ENCODE assay signal across 10 cellular contexts in genomic region chr1:23561076-23561812, GRCh38. TPM values are rescaled to one million over a fixed set of nuclear protein-coding genes. Genes with fewer than 3 reads are reported as not detected.
A peak's percentile ranks its signal among the peaks of the same experiment; 100 is the strongest.
DNase-seq lines count a peak whose midpoint lies in the region; ATAC-seq and TF ChIP-seq lines count a peak whose summit lies in the region.
"Had no signal": no experiment of that assay in that cellular context is flagged by ENCODE, and none has a peak within 500 bp of the region (broad histone marks: within the 10 kb centered on the region; RNA-seq: fewer than 3 reads in every experiment).

No MANE protein-coding gene starts in this region.

- WGBS in mesendoderm (ENCODE audit: extremely low coverage, insufficient coverage, low lambda C conversion rate), result no CpG with 5 or more reads among the region's 6 CpGs

- no peak overlapping the region for H3K4me3 ChIP-seq in Karpas-422 (ENCODE audit: low read length)
- peak overlapping the region; percentile 6 for H3K4me3 ChIP-seq in astrocyte of the spinal cord (ENCODE audit: low read depth, low read length)
- H3K4me3 ChIP-seq in mesendoderm (ENCODE audit: low read length), result no peak overlapping the region
- H3K4me3 ChIP-seq in thoracic aorta, result peak overlapping the region; percentile 93
- H3K4me3 ChIP-seq in MM.1S (ENCODE audit: low read length), result no peak overlapping the region

- H3K9me3 ChIP-seq in Karpas-422 (ENCODE audit: low read length) (no peaks in the 10 kb centered on the region), thoracic aorta (no peaks in the 10 kb centered on the region), MM.1S (replicated peaks; ENCODE audit: insufficient read depth, low read length) (no peaks in the 10 kb centered on the region)

- H2AFZ ChIP-seq in Karpas-422 (ENCODE audit: low read length) (no peak overlapping the region), MM.1S (ENCODE audit: low read length) (no peak overlapping the region)

- H3K27me3 ChIP-seq in Karpas-422 (ENCODE audit: low read length), result no peaks in the 10 kb centered on the region
- H3K27me3 ChIP-seq in mesendoderm (ENCODE audit: insufficient read depth, low read length, poor library complexity), result no peaks in the 10 kb centered on the region
- H3K27me3 ChIP-seq in thoracic aorta (replicated peaks; ENCODE audit: insufficient read depth), result no peaks in the 10 kb centered on the region
- H3K27me3 ChIP-seq in MM.1S (replicated peaks; ENCODE audit: insufficient read depth, low read length), result peaks cover 21% of the 10 kb centered on the region

- no peaks in the 10 kb centered on the region for H3K9me2 ChIP-seq in Karpas-422 (replicated peaks; ENCODE audit: insufficient read depth, low read length)
- no peaks in the 10 kb centered on the region for H3K9me2 ChIP-seq in MM.1S (replicated peaks; ENCODE audit: insufficient read depth, low read length)

- H3K9ac ChIP-seq in Karpas-422 (ENCODE audit: low read length), result 0 out of 2 replicates have a peak overlapping the region, but pooled peaks have one; percentile 10
- peak overlapping the region; percentile 83 for H3K9ac ChIP-seq in mesendoderm (ENCODE audit: low read length)
- H3K9ac ChIP-seq in MM.1S (ENCODE audit: low read length), result no peak overlapping the region
- H3K9ac ChIP-seq: KMS-11 had no signal

- CTCF ChIA-PET in HEK293T (lab: Yijun Ruan, JAX), result interaction anchor here (0.5 kb wide), 1 partner anchor 192 kb away, joined by 3 read pairs; the partner anchor contains the start of gene ZNF436

- no peak for DNase-seq in Karpas-422
- DNase-seq in astrocyte of the spinal cord (ENCODE audit: low read depth, low spot score), result no peak
- DNase-seq in mesendoderm, result no peak
- DNase-seq in thoracic aorta (ENCODE audit: low spot score), result no peak
- no peak for DNase-seq in hippocampal formation (lab: John Stamatoyannopoulos, UW)
- DNase-seq in HEK293T (ENCODE audit: extremely low spot score), result no peak
- DNase-seq in MM.1S, result no peak
- DNase-seq: activated gamma-delta T cell treated with Interleukin-2 at 50 U/mL for 16 hours; stimulated activated CD4-positive, alpha-beta T cell treated with anti-CD3 and anti-CD28 coated beads, Interleukin-15, amount 100 ng/mL, for 24 hours had no signal

- H3K79me2 ChIP-seq in Karpas-422 (ENCODE audit: low read length), result 0 out of 2 replicates have a peak, but pooled peaks cover 4% of the 10 kb centered on the region
- H3K79me2 ChIP-seq in mesendoderm (ENCODE audit: control insufficient read depth, insufficient read depth, low read length), result peaks cover 20% of the 10 kb centered on the region
- peaks cover 9% of the 10 kb centered on the region for H3K79me2 ChIP-seq in MM.1S (ENCODE audit: low read length)

- H3K56ac ChIP-seq in mesendoderm (ENCODE audit: low read length), result peak overlapping the region; percentile 90

- peak overlapping the region; percentile 17 for H4K8ac ChIP-seq in mesendoderm (ENCODE audit: low read depth, low read length)

- H3K4me1 ChIP-seq in Karpas-422 (ENCODE audit: low read length) (peaks cover 65% of the 10 kb centered on the region), mesendoderm (ENCODE audit: control insufficient read depth, low read depth, low read length) (peaks cover 17% of the 10 kb centered on the region), thoracic aorta (ENCODE audit: control insufficient read depth in 1 of 2, low read depth in 2 of 2) (peaks cover 42 to 59% of the 10 kb centered on the region in 2 donors), MM.1S (ENCODE audit: low read length) (peaks cover 18% of the 10 kb centered on the region)

- peak overlapping the region; percentile 65 for H2BK120ac ChIP-seq in mesendoderm (ENCODE audit: low read depth, low read length)

- no peak overlapping the region for H4K5ac ChIP-seq in mesendoderm (ENCODE audit: low read length)

- H4K20me1 ChIP-seq in Karpas-422 (ENCODE audit: insufficient read depth, low read depth, low read length) (peaks cover 11% of the 10 kb centered on the region), MM.1S (ENCODE audit: insufficient read depth, low read length) (no peaks in the 10 kb centered on the region)

- H3K27ac ChIP-seq in Karpas-422 (ENCODE audit: low read length), result no peak overlapping the region
- peak overlapping the region; percentile 95 for H3K27ac ChIP-seq in mesendoderm (ENCODE audit: low read depth, low read length)
- peak overlapping the region; percentile 94 to 96 for H3K27ac ChIP-seq in thoracic aorta
- H3K27ac ChIP-seq in MM.1S (ENCODE audit: low read length), result no peak overlapping the region
- H3K27ac ChIP-seq: KMS-11 had no signal

- peak overlapping the region; percentile 39 for H2BK15ac ChIP-seq in mesendoderm (replicated peaks; ENCODE audit: low read depth)

- H3K4me2 ChIP-seq in Karpas-422 (ENCODE audit: low read depth, low read length, poor library complexity, severe bottlenecking) (no peak overlapping the region), mesendoderm (ENCODE audit: low read length) (no peak overlapping the region), MM.1S (ENCODE audit: low read depth, low read length) (no peak overlapping the region)
- H3K4me2 ChIP-seq: KMS-11 had no signal

- H3K4ac ChIP-seq in mesendoderm (ENCODE audit: low read depth, low read length), result peak overlapping the region; percentile 64

- in situ Hi-C loops in astrocyte of the spinal cord (cut with HindIII; ENCODE audit: low sequenced_read_pairs), result no loop called here

- H3F3A ChIP-seq in MM.1S (ENCODE audit: insufficient read depth, low read length), result peaks cover 42% of the 10 kb centered on the region

- H3K36me3 ChIP-seq in Karpas-422 (ENCODE audit: insufficient read depth, low read length), result no peaks in the 10 kb centered on the region
- peaks cover 3% of the 10 kb centered on the region for H3K36me3 ChIP-seq in mesendoderm (ENCODE audit: control insufficient read depth, insufficient read depth, low read length)
- peaks cover 13% of the 10 kb centered on the region for H3K36me3 ChIP-seq in thoracic aorta
- no peaks in the 10 kb centered on the region for H3K36me3 ChIP-seq in MM.1S (replicated peaks; ENCODE audit: insufficient read depth, low read length)

- POLR2A ChIA-PET in HEK293T (lab: Yijun Ruan, JAX), result interaction anchor here (1.0 kb wide), 2 partner anchors 11 to 60 kb away, joined by 3 read pairs; no protein-coding TSS in a partner anchor

- H2AK5ac ChIP-seq in mesendoderm (ENCODE audit: low read length), result peak overlapping the region; percentile 7

- H3K18ac ChIP-seq in mesendoderm (ENCODE audit: low read length), result peak overlapping the region; percentile 95

- peak overlapping the region; percentile 9 for H2BK5ac ChIP-seq in mesendoderm (ENCODE audit: low read length)

- H3K23ac ChIP-seq in mesendoderm (ENCODE audit: low read length), result no peak overlapping the region

- peaks cover 2% of the 10 kb centered on the region for H3K79me1 ChIP-seq in mesendoderm (ENCODE audit: low read length)

- TF ChIP-seq CTCF in astrocyte of the spinal cord (IDR thresholded peaks at IDR 0.05; ENCODE audit: low read depth, low read length) (no peak), thoracic aorta (IDR thresholded peaks at IDR 0.05) (no peak), MM.1S (IDR thresholded peaks at IDR 0.05; ENCODE audit: low read length) (no peak)

- ATAC-seq in thoracic aorta (ENCODE audit: insufficient number of reproducible peaks, low FRiP score, low read depth), result no peak

TF ChIP-seq in HEK293T, 16 proteins besides CTCF, POLR2A, EP300 and RAD21:
- TF ChIP-seq CTBP1 (IDR thresholded peaks at IDR 0.05; ENCODE audit: borderline replicate concordance), result no peak
- no peak for TF ChIP-seq ZNF384 (IDR thresholded peaks at IDR 0.05)
- no peak for TF ChIP-seq ELF4 (IDR thresholded peaks at IDR 0.05)
- TF ChIP-seq FOXA1 (IDR thresholded peaks at IDR 0.05), result no peak
- TF ChIP-seq NFRKB (IDR thresholded peaks at IDR 0.05), result no peak
- no peak for TF ChIP-seq PKNOX1 (IDR thresholded peaks at IDR 0.05)
- TF ChIP-seq ARNT (IDR thresholded peaks at IDR 0.05), result no peak
- no peak for TF ChIP-seq FOXM1 (IDR thresholded peaks at IDR 0.05; ENCODE audit: borderline replicate concordance)
- TF ChIP-seq LEF1 (IDR thresholded peaks at IDR 0.05; ENCODE audit: borderline replicate concordance), result no peak
- TF ChIP-seq FOXK2 (IDR thresholded peaks at IDR 0.05), result no peak
- no peak for TF ChIP-seq SP1 (IDR thresholded peaks at IDR 0.05)
- no peak for TF ChIP-seq HDGF (IDR thresholded peaks at IDR 0.05; ENCODE audit: borderline replicate concordance)
- TF ChIP-seq BHLHE40 (IDR thresholded peaks at IDR 0.05; ENCODE audit: borderline replicate concordance), result no peak
- TF ChIP-seq TARDBP (IDR thresholded peaks at IDR 0.05), result no peak
- no peak for TF ChIP-seq SUZ12 (IDR thresholded peaks at IDR 0.05)
- no peak for TF ChIP-seq L3MBTL2 (conservative IDR thresholded peaks at IDR 0.05)

RNA-seq across cellular contexts. Expression of gene ID3, which starts 1.9 kb away (rescaled TPM):
- total RNA-seq in Karpas-422 (2014; rRNA removed; shearing (Covaris generic); ENCODE audit: low replicate concordance), result 32.0 and 33.0 TPM in 2 replicates
- polyA plus RNA-seq in mesendoderm (2013, experiment 1 of 2), result 209 TPM
- polyA plus RNA-seq in mesendoderm (2013, experiment 2 of 2), result 208 TPM
- 100 to 1,000 TPM; 309 to 692 TPM for total RNA-seq in thoracic aorta

RNA-seq across cellular contexts. Expression of gene E2F2, which starts 30.2 kb away (rescaled TPM):
- 6.6 and 8.0 TPM in 2 replicates for total RNA-seq in Karpas-422 (2014; rRNA removed; shearing (Covaris generic); ENCODE audit: low replicate concordance)
- 2.1 TPM for polyA plus RNA-seq in mesendoderm (2013, experiment 1 of 2)
- 1.8 TPM for polyA plus RNA-seq in mesendoderm (2013, experiment 2 of 2)
- total RNA-seq in thoracic aorta, result under 1 TPM; 0.14 to 0.35 TPM

Comparison
In these comparisons a context has a peak if more than half of its experiments do, and no peak if none do; other contexts are left out.
1. H3K27ac ChIP-seq: peak in mesendoderm (single experiment) and thoracic aorta (2 of 2); none in Karpas-422 (single experiment) and MM.1S (single experiment).
2. H3K4me3 ChIP-seq: peak in astrocyte of the spinal cord (single experiment) and thoracic aorta (single experiment); none in Karpas-422 (single experiment), mesendoderm (single experiment) and MM.1S (single experiment).